In genomic region chr1:24502168-24503002, GRCh38 we compare ENCODE assay signal across 8 cellular contexts. TPM values are rescaled to one million over a fixed set of nuclear protein-coding genes. Genes with fewer than 3 reads are reported as not detected.
DNase-seq lines count a peak whose midpoint lies in the region; ATAC-seq and TF ChIP-seq lines count a peak whose summit lies in the region.

RCAN3 (plus strand) TSS chr1:24502836; CDS start chr1:24514373, 11,537 bp downstream.

- peak; percentile 98 for DNase-seq in AG08396 (ENCODE audit: low spot score)
- DNase-seq in MM.1S: peak; percentile 94
- DNase-seq in activated effector memory CD4-positive, alpha-beta T cell treated with Interleukin-2 at 50 U/mL for 16 hours: peak; percentile 87
- DNase-seq in fibroblast of the aortic adventitia (ENCODE audit: low read depth): peak; percentile 49
- DNase-seq in natural killer cell treated with Interleukin-12 subunit alpha and Interleukin-12 subunit beta and Interleukin-15 and Interleukin-18, amount 100 ng/mL, for 72 hours (ENCODE audit: low spot score): peak; percentile 80
- DNase-seq in stimulated activated naive CD4-positive, alpha-beta T cell (lab: John Stamatoyannopoulos, UW): peak; percentile 85 to 94 (median 90)

- H3K79me2 ChIP-seq in MM.1S (ENCODE audit: low read length): no peaks in the 10 kb centered on the region

- peaks cover 41 to 53% of the 10 kb centered on the region in 2 donors for H3K4me1 Mint-ChIP-seq in natural killer cell treated with Interleukin-12 subunit alpha and Interleukin-12 subunit beta and Interleukin-15 and Interleukin-18, amount 100 ng/mL, for 72 hours (ENCODE audit: low read depth in 2 of 2)

- H3K4me3 ChIP-seq in MM.1S (ENCODE audit: low read length) (peak within 1 kb of the TSS; percentile 83), fibroblast of the aortic adventitia (ENCODE audit: low read depth, low read length) (peak within 1 kb of the TSS; percentile 65)

- no peaks in the 10 kb centered on the region for H3K9me3 ChIP-seq in MM.1S (replicated peaks; ENCODE audit: insufficient read depth, low read length)

- peak; percentile 83 for ATAC-seq in GM19372 (IDR thresholded peaks at IDR 0.05; ENCODE audit: low read depth, unreplicated experiment)
- ATAC-seq in natural killer cell treated with Interleukin-12 subunit alpha and Interleukin-12 subunit beta and Interleukin-15 and Interleukin-18, amount 100 ng/mL, for 72 hours: peak; percentile 93 to 94

- peaks cover 7% of the 10 kb centered on the region for H3K36me3 Mint-ChIP-seq in natural killer cell treated with Interleukin-12 subunit alpha and Interleukin-12 subunit beta and Interleukin-15 and Interleukin-18, amount 100 ng/mL, for 72 hours

- peaks cover 16% of the 10 kb centered on the region for H3K4me1 ChIP-seq in MM.1S (ENCODE audit: low read length)

- peak; percentile 72 for TF ChIP-seq POLR2A in Raji (IDR thresholded peaks at IDR 0.05; ENCODE audit: insufficient read depth, low read depth, low read length)

- H3F3A ChIP-seq in MM.1S (ENCODE audit: insufficient read depth, low read length): peaks cover 19% of the 10 kb centered on the region

- peak within 1 kb of the TSS; percentile 75; the same call in 1 of the 2 replicates for H3K27ac ChIP-seq in MM.1S (ENCODE audit: low read length)

- no peaks in the 10 kb centered on the region for H3K9me3 Mint-ChIP-seq in natural killer cell treated with Interleukin-12 subunit alpha and Interleukin-12 subunit beta and Interleukin-15 and Interleukin-18, amount 100 ng/mL, for 72 hours

- peak within 1 kb of the TSS; percentile 48 to 82 for H3K27ac Mint-ChIP-seq in natural killer cell treated with Interleukin-12 subunit alpha and Interleukin-12 subunit beta and Interleukin-15 and Interleukin-18, amount 100 ng/mL, for 72 hours

- peak within 1 kb of the TSS; percentile 94 for H2AFZ ChIP-seq in MM.1S (ENCODE audit: low read length)

- H4K20me1 ChIP-seq in MM.1S (ENCODE audit: insufficient read depth, low read length): no peaks in the 10 kb centered on the region

- peak within 1 kb of the TSS; percentile 87 for H3K4me3 Mint-ChIP-seq in natural killer cell treated with Interleukin-12 subunit alpha and Interleukin-12 subunit beta and Interleukin-15 and Interleukin-18, amount 100 ng/mL, for 72 hours

- peaks cover 55 to 81% of the 10 kb centered on the region in 2 donors for H3K27me3 Mint-ChIP-seq in natural killer cell treated with Interleukin-12 subunit alpha and Interleukin-12 subunit beta and Interleukin-15 and Interleukin-18, amount 100 ng/mL, for 72 hours

- peak within 1 kb of the TSS; percentile 87 for H3K9ac ChIP-seq in MM.1S (ENCODE audit: low read length)

- TF ChIP-seq CTCF in MM.1S (IDR thresholded peaks at IDR 0.05; ENCODE audit: low read length): no peak
- no peak for TF ChIP-seq CTCF in fibroblast of the aortic adventitia (IDR thresholded peaks at IDR 0.05; ENCODE audit: insufficient read depth, low read length)

- no peaks in the 10 kb centered on the region for H3K9me2 ChIP-seq in MM.1S (replicated peaks; ENCODE audit: insufficient read depth, low read length)

- H3K4me2 ChIP-seq in MM.1S (ENCODE audit: low read depth, low read length): peak within 1 kb of the TSS; percentile 91

- H3K27me3 ChIP-seq in MM.1S (replicated peaks; ENCODE audit: insufficient read depth, low read length): no peaks in the 10 kb centered on the region

- no peaks in the 10 kb centered on the region for H3K36me3 ChIP-seq in MM.1S (replicated peaks; ENCODE audit: insufficient read depth, low read length)

RNA-seq across cellular contexts. Expression of gene RCAN3, which starts in this region (rescaled TPM):
- 5.1 and 17.7 TPM in 2 replicates for total RNA-seq in fibroblast of the aortic adventitia (ENCODE audit: low replicate concordance)
- 1 to 10 TPM; 1.9 to 2.7 TPM for total RNA-seq in natural killer cell treated with Interleukin-12 subunit alpha and Interleukin-12 subunit beta and Interleukin-15 and Interleukin-18, amount 100 ng/mL, for 72 hours

Comparison
In these comparisons a context has a peak if more than half of its experiments do, and no peak if none do; other contexts are left out.
1. Peak in every context shown above with its lines: DNase-seq, ATAC-seq, H3K4me3 ChIP-seq and H3K27ac ChIP-seq.